17 cellular contexts compared by ENCODE assay signal in the genomic region with DNA sequence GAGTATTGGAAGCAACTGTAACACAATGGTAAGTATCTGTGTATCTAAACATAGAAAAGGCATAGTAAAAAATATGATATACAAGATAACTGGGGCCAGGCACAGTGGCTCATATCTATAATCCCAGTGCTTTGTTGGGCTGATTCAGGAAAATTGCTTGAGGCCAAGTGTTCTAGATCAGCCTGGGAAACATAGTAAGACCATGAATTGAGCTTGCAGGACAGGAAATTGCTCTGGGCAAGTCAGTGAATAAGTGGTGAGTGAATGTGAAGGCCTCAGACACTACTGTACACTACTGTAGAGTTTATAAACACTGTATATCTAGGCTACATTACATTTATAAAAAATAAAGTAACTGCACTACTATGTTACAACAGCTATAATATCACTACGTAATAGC.
DNase-seq lines count a peak whose midpoint lies in the region; ATAC-seq, FAIRE-seq and TF ChIP-seq lines count a peak whose summit lies in the region.
"Had no signal": no experiment of that assay in that cellular context is flagged by ENCODE, and none has a peak within 500 bp of the region (broad histone marks: within the 10 kb centered on the region; RNA-seq: fewer than 3 reads in every experiment).

No MANE protein-coding gene starts in this region.

- no peak overlapping the region for H3K27ac ChIP-seq in IMR-90 (ENCODE audit: insufficient read depth, low read length)
- no peak overlapping the region for H3K27ac ChIP-seq in keratinocyte (ENCODE audit: control insufficient read depth, insufficient read depth, low read length)
- H3K27ac ChIP-seq in suprapubic skin: no peak overlapping the region

- no peak for TF ChIP-seq EP300 in suprapubic skin (IDR thresholded peaks at IDR 0.05)

- no peak overlapping the region for H2AK5ac ChIP-seq in IMR-90 (ENCODE audit: low read depth, low read length)

- no peaks in the 10 kb centered on the region for H3K79me1 ChIP-seq in IMR-90 (ENCODE audit: low read depth in 1 of 2, low read length in 2 of 2)

- no peaks in the 10 kb centered on the region for H3K79me2 ChIP-seq in keratinocyte (ENCODE audit: control insufficient read depth, insufficient read depth, low read length)

- no CpG with 5 or more reads among the region's 1 CpG for WGBS in IMR-90 (ENCODE audit: extremely low coverage in 2 of 2, insufficient read length in 1 of 2), 2 experiments
- WGBS in suprapubic skin: 100% methylated on average over 1 of the region's 1 CpG

- H2AK9ac ChIP-seq in IMR-90 (replicated peaks; ENCODE audit: low read depth, low read length, poor library complexity): no peak overlapping the region

- no peak overlapping the region for H3K23ac ChIP-seq in IMR-90 (ENCODE audit: low read depth, low read length)

- H4K20me1 ChIP-seq in IMR-90 (ENCODE audit: insufficient read depth, low read length): no peaks in the 10 kb centered on the region
- no peaks in the 10 kb centered on the region for H4K20me1 ChIP-seq in keratinocyte (ENCODE audit: control insufficient read depth, extremely low read depth, insufficient read depth, low read length)

- H3K27me3 ChIP-seq in IMR-90 (ENCODE audit: control insufficient read depth, insufficient read depth, low read length): no peaks in the 10 kb centered on the region
- H3K27me3 ChIP-seq in keratinocyte (ENCODE audit: control insufficient read depth, extremely low read depth, insufficient read depth, low read length): no peaks in the 10 kb centered on the region
- H3K27me3 ChIP-seq in suprapubic skin: no peaks in the 10 kb centered on the region
- H3K27me3 ChIP-seq: BE2C had no signal

- DNase-seq in ELR (ENCODE audit: low read depth) (peak; percentile 53), IMR-90 (peak; percentile 25), epithelial cell of esophagus (ENCODE audit: low read depth) (peak; percentile 67), keratinocyte (ENCODE audit: low read depth, low spot score) (no peak), posterior vena cava (ENCODE audit: low spot score) (no peak), suprapubic skin (ENCODE audit: low spot score in 2 of 2) (no peak)
- DNase-seq: ACHN; BE2C; C1 segment of cervical spinal cord; CD4-positive, alpha-beta T cell; DMS153; DND-41; GF-D8; H9 had no signal

- TF ChIP-seq POLR2A in IMR-90 (IDR thresholded peaks at IDR 0.05; ENCODE audit: low read depth, low read length): no peak
- TF ChIP-seq POLR2A in suprapubic skin (IDR thresholded peaks at IDR 0.05): no peak

- H3K9me3 ChIP-seq in IMR-90 (ENCODE audit: control insufficient read depth, insufficient read depth, low read length): no peaks in the 10 kb centered on the region
- H3K9me3 ChIP-seq in keratinocyte (ENCODE audit: control insufficient read depth, low read depth, low read length): no peaks in the 10 kb centered on the region
- no peaks in the 10 kb centered on the region for H3K9me3 ChIP-seq in suprapubic skin
- H3K9me3 ChIP-seq: BE2C had no signal

- H4K91ac ChIP-seq in IMR-90 (ENCODE audit: insufficient read depth, low read depth, low read length): no peak overlapping the region

- H3K4me3 ChIP-seq in IMR-90 (ENCODE audit: insufficient read depth, low read depth, low read length) (no peak overlapping the region), epithelial cell of esophagus (ENCODE audit: low read length) (no peak overlapping the region), keratinocyte (ENCODE audit: control insufficient read depth in 2 of 3, extremely low read depth in 1 of 3, insufficient read depth in 2 of 3, low read depth in 1 of 3, low read length in 3 of 3) (no peak overlapping the region), suprapubic skin (no peak overlapping the region)

- TF ChIP-seq RAD21 in IMR-90 (IDR thresholded peaks at IDR 0.05; ENCODE audit: low read length): no peak

- dilution Hi-C loops in IMR-90 (cut with HindIII; ENCODE audit: low sequenced_read_pairs, unreplicated experiment) (no loop called here), keratinocyte (cut with MboI; ENCODE audit: extremely low pct_ligation_motif_present, low sequenced_read_pairs) (no loop called here)

- CTCF ChIA-PET in IMR-90 (lab: Yijun Ruan, JAX): interaction anchor here (0.9 kb wide), 1 partner anchor 18 kb away, joined by 3 read pairs; no protein-coding TSS in a partner anchor

- H3K4me2 ChIP-seq in IMR-90 (ENCODE audit: low read depth, low read length): no peak overlapping the region
- H3K4me2 ChIP-seq in keratinocyte (ENCODE audit: control insufficient read depth, extremely low read depth, insufficient read depth, low read depth, low read length): no peak overlapping the region

- no peaks in the 10 kb centered on the region; the same call in 1 of the 2 replicates for H3K9me1 ChIP-seq in IMR-90 (ENCODE audit: insufficient read depth, low read length)
- no peaks in the 10 kb centered on the region for H3K9me1 ChIP-seq in keratinocyte (ENCODE audit: control insufficient read depth, extremely low read depth, insufficient read depth, low read length)

- intact Hi-C loops in IMR-90 (cut with micrococcal nuclease) (no loop called here), posterior vena cava (cut with DNase I) (no loop called here)

- no peak overlapping the region for H2BK20ac ChIP-seq in IMR-90 (ENCODE audit: low read depth, low read length)

- no peak for ATAC-seq in IMR-90 (ENCODE audit: low read depth)
- no peak for ATAC-seq in GM19395 (IDR thresholded peaks at IDR 0.05; ENCODE audit: unreplicated experiment)

- no peak overlapping the region for H3K14ac ChIP-seq in IMR-90 (replicated peaks; ENCODE audit: low read depth, low read length)

- FAIRE-seq in keratinocyte (lab: Jason Lieb, UNC): peak; percentile 62
- FAIRE-seq: A204.1, H1 had no signal

- H3K4me1 ChIP-seq in IMR-90 (ENCODE audit: control insufficient read depth, insufficient read depth, low read length) (no peaks in the 10 kb centered on the region), keratinocyte (ENCODE audit: control insufficient read depth, extremely low read depth, insufficient read depth, low read length) (peaks cover 14% of the 10 kb centered on the region), suprapubic skin (no peaks in the 10 kb centered on the region)
- H3K4me1 ChIP-seq: BE2C had no signal

- TF ChIP-seq CTCF in IMR-90 (conservative IDR thresholded peaks at IDR 0.05; ENCODE audit: low read depth, low read length) (no peak), epithelial cell of esophagus (IDR thresholded peaks at IDR 0.05; ENCODE audit: insufficient read depth, low read depth, low read length, missing control alignments) (no peak), keratinocyte (optimal IDR thresholded peaks at IDR 0.05 in 1 of 3, IDR thresholded peaks at IDR 0.05 in 1 of 3, conservative IDR thresholded peaks at IDR 0.05 in 1 of 3; ENCODE audit: extremely low read depth in 1 of 3, insufficient read depth in 2 of 3, low read length in 3 of 3) (no peak), suprapubic skin (IDR thresholded peaks at IDR 0.05) (no peak)

- no peak overlapping the region for H3K9ac ChIP-seq in IMR-90 (ENCODE audit: low read depth, low read length)
- no peak overlapping the region for H3K9ac ChIP-seq in keratinocyte (ENCODE audit: control insufficient read depth, extremely low read depth, insufficient read depth, low read length)

- H4K8ac ChIP-seq in IMR-90 (ENCODE audit: low read depth in 2 of 2, low read length in 2 of 2): no peak overlapping the region

- BruUV-seq in IMR-90 (replicated peaks; lab: Mats Ljungman, UMichigan): no TSS peak

- H3K18ac ChIP-seq in IMR-90 (ENCODE audit: low read depth, low read length): no peak overlapping the region

- no peak overlapping the region for H2BK120ac ChIP-seq in IMR-90 (ENCODE audit: low read depth, low read length)

- no peaks in the 10 kb centered on the region; the same call in 1 of the 2 replicates for H3K36me3 ChIP-seq in IMR-90 (ENCODE audit: control insufficient read depth, insufficient read depth, low read length)
- H3K36me3 ChIP-seq in keratinocyte (ENCODE audit: control insufficient read depth in 2 of 2, extremely low read depth in 1 of 2, insufficient read depth in 2 of 2, low read length in 2 of 2): no peaks in the 10 kb centered on the region
- no peaks in the 10 kb centered on the region for H3K36me3 ChIP-seq in suprapubic skin
- H3K36me3 ChIP-seq: BE2C had no signal

- no peak overlapping the region for H2BK5ac ChIP-seq in IMR-90 (ENCODE audit: low read depth, low read length, poor library complexity, severe bottlenecking)

- in situ Hi-C loops in IMR-90 (cut with MboI; ENCODE audit: low sequenced_read_pairs): no loop called here

- H2AFZ ChIP-seq in IMR-90 (replicated peaks; ENCODE audit: low read length, poor library complexity) (no peak overlapping the region), keratinocyte (ENCODE audit: control insufficient read depth, low read length) (no peak overlapping the region)

- H4K5ac ChIP-seq in IMR-90 (ENCODE audit: low read depth, low read length): no peak overlapping the region

- POLR2A ChIA-PET in IMR-90 (lab: Charles Lee; ENCODE audit: unreplicated experiment): no interaction called here

- no peak overlapping the region for H3K56ac ChIP-seq in IMR-90 (ENCODE audit: extremely low read depth, insufficient read depth, low read length)

- H3K4ac ChIP-seq in IMR-90 (ENCODE audit: low read depth, low read length): no peak overlapping the region

- no peak overlapping the region for H2BK15ac ChIP-seq in IMR-90 (ENCODE audit: low read depth, low read length)

TF ChIP-seq in IMR-90, 13 proteins besides CTCF, POLR2A, EP300 and RAD21 (continues in another document):
- TF ChIP-seq BHLHE40 (IDR thresholded peaks at IDR 0.05; ENCODE audit: low read depth, low read length) (no peak), CHD1 (IDR thresholded peaks at IDR 0.05; ENCODE audit: low read depth, low read length) (no peak), CEBPB (IDR thresholded peaks at IDR 0.05; ENCODE audit: low read depth, low read length) (no peak), MXI1 (IDR thresholded peaks at IDR 0.05; ENCODE audit: borderline replicate concordance, low read depth, low read length) (no peak)
- TF ChIP-seq, protein P1, sequence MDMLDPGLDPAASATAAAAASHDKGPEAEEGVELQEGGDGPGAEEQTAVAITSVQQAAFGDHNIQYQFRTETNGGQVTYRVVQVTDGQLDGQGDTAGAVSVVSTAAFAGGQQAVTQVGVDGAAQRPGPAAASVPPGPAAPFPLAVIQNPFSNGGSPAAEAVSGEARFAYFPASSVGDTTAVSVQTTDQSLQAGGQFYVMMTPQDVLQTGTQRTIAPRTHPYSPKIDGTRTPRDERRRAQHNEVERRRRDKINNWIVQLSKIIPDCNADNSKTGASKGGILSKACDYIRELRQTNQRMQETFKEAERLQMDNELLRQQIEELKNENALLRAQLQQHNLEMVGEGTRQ (IDR thresholded peaks at IDR 0.05; ENCODE audit: low read depth, low read length): no peak
- TF ChIP-seq, protein P2, sequence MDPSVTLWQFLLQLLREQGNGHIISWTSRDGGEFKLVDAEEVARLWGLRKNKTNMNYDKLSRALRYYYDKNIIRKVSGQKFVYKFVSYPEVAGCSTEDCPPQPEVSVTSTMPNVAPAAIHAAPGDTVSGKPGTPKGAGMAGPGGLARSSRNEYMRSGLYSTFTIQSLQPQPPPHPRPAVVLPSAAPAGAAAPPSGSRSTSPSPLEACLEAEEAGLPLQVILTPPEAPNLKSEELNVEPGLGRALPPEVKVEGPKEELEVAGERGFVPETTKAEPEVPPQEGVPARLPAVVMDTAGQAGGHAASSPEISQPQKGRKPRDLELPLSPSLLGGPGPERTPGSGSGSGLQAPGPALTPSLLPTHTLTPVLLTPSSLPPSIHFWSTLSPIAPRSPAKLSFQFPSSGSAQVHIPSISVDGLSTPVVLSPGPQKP (IDR thresholded peaks at IDR 0.05; ENCODE audit: borderline replicate concordance, low read depth, low read length): no peak

Comparison
In these comparisons a context has a peak if more than half of its experiments do, and no peak if none do; other contexts are left out.
1. DNase-seq: peak in ELR (single experiment), IMR-90 (single experiment) and epithelial cell of esophagus (single experiment); none in keratinocyte (single experiment), posterior vena cava (single experiment) and suprapubic skin (0 of 2).